ENCODE assay signal across 10 cellular contexts in genomic region chr17:82524540-82524939, GRCh38. TPM values are rescaled to one million over a fixed set of nuclear protein-coding genes. Genes with fewer than 3 reads are reported as not detected.
DNase-seq lines count a peak whose midpoint lies in the region; ATAC-seq and TF ChIP-seq lines count a peak whose summit lies in the region.
"Had no signal": no experiment of that assay in that cellular context is flagged by ENCODE, and none has a peak within 500 bp of the region (broad histone marks: within the 10 kb centered on the region; RNA-seq: fewer than 3 reads in every experiment).

No MANE protein-coding gene starts in this region.

- no peak overlapping the region for H3K9ac ChIP-seq in PC-3 (ENCODE audit: low read length)

- H2AFZ ChIP-seq in PC-3 (ENCODE audit: low read length), result no peak overlapping the region

- H3K27me3 ChIP-seq in PC-3 (ENCODE audit: low read length), result no peaks in the 10 kb centered on the region

- peaks cover 65% of the 10 kb centered on the region for H4K20me1 ChIP-seq in PC-3 (ENCODE audit: low read length)

- peak overlapping the region; percentile 4 to 68 for H3K27ac Mint-ChIP-seq in natural killer cell
- H3K27ac Mint-ChIP-seq in natural killer cell treated with Interleukin-12 subunit alpha and Interleukin-12 subunit beta and Interleukin-15 and Interleukin-18, amount 100 ng/mL, for 72 hours, result no peak overlapping the region
- H3K27ac Mint-ChIP-seq: stimulated activated naive CD8-positive, alpha-beta T cell treated with anti-CD3 and anti-CD28 coated beads, Interleukin-15, amount 100 ng/mL, for 72 hours had no signal

- no peak overlapping the region for H3K27ac ChIP-seq in PC-3 (ENCODE audit: low read length)

- no peak for TF ChIP-seq CTCF in natural killer cell (IDR thresholded peaks at IDR 0.05)
- no peak for TF ChIP-seq CTCF in PC-3 (conservative IDR thresholded peaks at IDR 0.05; ENCODE audit: low read depth, low read length)

- H3K9me3 Mint-ChIP-seq in natural killer cell, result no peaks in the 10 kb centered on the region
- H3K9me3 Mint-ChIP-seq in natural killer cell treated with Interleukin-12 subunit alpha and Interleukin-12 subunit beta and Interleukin-15 and Interleukin-18, amount 100 ng/mL, for 72 hours, result no peaks in the 10 kb centered on the region
- H3K9me3 Mint-ChIP-seq: stimulated activated naive CD8-positive, alpha-beta T cell treated with anti-CD3 and anti-CD28 coated beads, Interleukin-15, amount 100 ng/mL, for 72 hours had no signal

- H3K79me2 ChIP-seq in PC-3 (ENCODE audit: low read length), result peaks cover 97% of the 10 kb centered on the region

- peaks cover under 1% of the 10 kb centered on the region for H3F3A ChIP-seq in PC-3 (ENCODE audit: low read length, unreplicated experiment)

- H3K4me2 ChIP-seq in PC-3 (ENCODE audit: low read length), result peak overlapping the region; percentile 23; the same call in 1 of the 2 replicates

- intact Hi-C loops in natural killer cell (cut with micrococcal nuclease), result no loop called here
- intact Hi-C loops in PC-3 (cut with micrococcal nuclease), result loop anchor here (10.0 kb wide), 1 partner anchor 170 kb away; the partner anchor contains the start of gene TEX19

- CTCF ChIA-PET in PC-3 (lab: Charles Lee), result no interaction called here

- no peaks in the 10 kb centered on the region for H3K9me3 ChIP-seq in PC-3 (ENCODE audit: low read length)

- H3K9me2 ChIP-seq in PC-3 (replicated peaks; ENCODE audit: low read length), result no peaks in the 10 kb centered on the region

- DNase-seq in natural killer cell, result no peak
- no peak for DNase-seq in natural killer cell treated with Interleukin-12 subunit alpha and Interleukin-12 subunit beta and Interleukin-15 and Interleukin-18, amount 100 ng/mL, for 72 hours (ENCODE audit: low spot score)
- DNase-seq in PC-3, result no peak
- no peak for DNase-seq in left lobe of liver (ENCODE audit: low spot score)
- no peak for DNase-seq in T1000 (lab: John Stamatoyannopoulos, UW)
- DNase-seq in nucleus accumbens (lab: John Stamatoyannopoulos, UW), result no peak
- no peak for DNase-seq in activated effector memory CD4-positive, alpha-beta T cell treated with anti-CD3 and anti-CD28 coated beads, Interleukin-2, amount 50 U/mL, for 16 hours
- DNase-seq in NCI-H1436 treated with DMSO at 0.1 percent for 48 hours (lab: John Stamatoyannopoulos, UW), result no peak
- DNase-seq: dermis blood vessel endothelial cell; stimulated activated naive CD8-positive, alpha-beta T cell treated with anti-CD3 and anti-CD28 coated beads, Interleukin-15, amount 100 ng/mL, for 72 hours had no signal

- H3K27me3 Mint-ChIP-seq in natural killer cell (ENCODE audit: low read depth in 2 of 2), result no peaks in the 10 kb centered on the region
- no peaks in the 10 kb centered on the region for H3K27me3 Mint-ChIP-seq in natural killer cell treated with Interleukin-12 subunit alpha and Interleukin-12 subunit beta and Interleukin-15 and Interleukin-18, amount 100 ng/mL, for 72 hours
- H3K27me3 Mint-ChIP-seq: stimulated activated naive CD8-positive, alpha-beta T cell treated with anti-CD3 and anti-CD28 coated beads, Interleukin-15, amount 100 ng/mL, for 72 hours had no signal

- H3K4me3 ChIP-seq in PC-3 (ENCODE audit: low read length), result no peak overlapping the region

- no TSS peak for BruUV-seq in PC-3 (replicated peaks; lab: Mats Ljungman, UMichigan)

- no peaks in the 10 kb centered on the region for H3K36me3 ChIP-seq in PC-3 (ENCODE audit: low read depth, low read length)

- POLR2A ChIA-PET in PC-3 (lab: Charles Lee; ENCODE audit: unreplicated experiment), result no interaction called here

- peaks cover 46 to 61% of the 10 kb centered on the region in 2 donors for H3K4me1 Mint-ChIP-seq in natural killer cell
- H3K4me1 Mint-ChIP-seq in natural killer cell treated with Interleukin-12 subunit alpha and Interleukin-12 subunit beta and Interleukin-15 and Interleukin-18, amount 100 ng/mL, for 72 hours (ENCODE audit: low read depth in 2 of 2), result peaks cover 37 to 39% of the 10 kb centered on the region in 2 donors

- H3K36me3 Mint-ChIP-seq in natural killer cell, result no peaks in the 10 kb centered on the region
- H3K36me3 Mint-ChIP-seq in natural killer cell treated with Interleukin-12 subunit alpha and Interleukin-12 subunit beta and Interleukin-15 and Interleukin-18, amount 100 ng/mL, for 72 hours, result peaks cover 7% of the 10 kb centered on the region

- no peak overlapping the region for H3K4me3 Mint-ChIP-seq in natural killer cell
- H3K4me3 Mint-ChIP-seq in natural killer cell treated with Interleukin-12 subunit alpha and Interleukin-12 subunit beta and Interleukin-15 and Interleukin-18, amount 100 ng/mL, for 72 hours, result no peak overlapping the region

- ATAC-seq in natural killer cell (no peak), PC-3 (no peak), left lobe of liver (peak; percentile 5)
- no peak for ATAC-seq in natural killer cell treated with Interleukin-12 subunit alpha and Interleukin-12 subunit beta and Interleukin-15 and Interleukin-18, amount 100 ng/mL, for 72 hours
- ATAC-seq: stimulated activated naive CD8-positive, alpha-beta T cell treated with anti-CD3 and anti-CD28 coated beads, Interleukin-15, amount 100 ng/mL, for 72 hours had no signal

- peaks cover 34% of the 10 kb centered on the region for H3K4me1 ChIP-seq in PC-3 (ENCODE audit: insufficient read depth, low read length)

RNA-seq across cellular contexts. Expression of gene FOXK2, which starts 5.0 kb away (rescaled TPM):
- total RNA-seq in natural killer cell (10 to 100 TPM; 42.5 to 50.0 (median 46.4) TPM), PC-3 (2014; rRNA removed) (60.5 and 71.0 TPM in 2 replicates), left lobe of liver (16.2 TPM)
- 100 to 1,000 TPM in 1 of 2 donors, 10 to 100 TPM in 1; 60.9 to 108 TPM for total RNA-seq in natural killer cell treated with Interleukin-12 subunit alpha and Interleukin-12 subunit beta and Interleukin-15 and Interleukin-18, amount 100 ng/mL, for 72 hours

Comparison
In these comparisons a context has a peak if more than half of its experiments do, and no peak if none do; other contexts are left out.
1. H3K27ac Mint-ChIP-seq: peak in natural killer cell (2 of 2); none in natural killer cell treated with Interleukin-12 subunit alpha and Interleukin-12 subunit beta and Interleukin-15 and Interleukin-18, amount 100 ng/mL, for 72 hours (0 of 2).